19 cellular contexts compared by ENCODE assay signal in genomic region chr17:79985361-79985760, GRCh38.
"Had no signal": no experiment of that assay in that cellular context is flagged by ENCODE, and none has a peak within 500 bp of the region (broad histone marks: within the 10 kb centered on the region; RNA-seq: fewer than 3 reads in every experiment).

No MANE protein-coding gene starts in this region.

- H3K36me3 ChIP-seq: cardiac muscle cell, colonic mucosa, suprapubic skin had no signal

- DNase-seq: activated CD4-positive, alpha-beta T cell treated with anti-CD3 and anti-CD28 coated beads, Interleukin-2, amount 50 U/mL, for 48 hours; activated CD8-positive, alpha-beta memory T cell treated with anti-CD3 and anti-CD28 coated beads, Interleukin-2, amount 10 ng/mL, durations not matched to agents 7 days and 5 days; activated effector memory CD4-positive, alpha-beta T cell treated with Interleukin-2 at 50 U/mL for 16 hours; activated naive CD4-positive, alpha-beta T cell treated with anti-CD3 and anti-CD28 coated beads, Interleukin-2, amount 50 U/mL, for 16 hours; activated T-cell treated with anti-CD3 and anti-CD28 coated beads, Interleukin-2, amount 50 U/mL, for 1 hour; colonic mucosa; effector CD4-positive, alpha-beta T cell; foreskin fibroblast; midbrain; naive B cell; retina; T-cell; T1000; trophoblast cell had no signal

- H3K27ac ChIP-seq: cardiac muscle cell, colonic mucosa, suprapubic skin, VCaP had no signal

- H3K27me3 ChIP-seq: cardiac muscle cell, colonic mucosa, suprapubic skin had no signal

- H3K4me3 Mint-ChIP-seq: activated CD8-positive, alpha-beta memory T cell treated with anti-CD3 and anti-CD28 coated beads, Interleukin-2, amount 10 ng/mL, durations not matched to agents 7 days and 5 days; naive B cell; stimulated activated naive CD8-positive, alpha-beta T cell treated with anti-CD3 and anti-CD28 coated beads, Interleukin-15, Interleukin-2, amounts not matched to agents 100 ng/mL and 50 ng/mL, for 24 hours; T-cell had no signal

- H3K9me3 Mint-ChIP-seq: naive B cell; stimulated activated naive CD8-positive, alpha-beta T cell treated with anti-CD3 and anti-CD28 coated beads, Interleukin-15, Interleukin-2, amounts not matched to agents 100 ng/mL and 50 ng/mL, for 24 hours; T-cell had no signal

- H3K9me3 ChIP-seq: colonic mucosa, suprapubic skin had no signal

- H3K4me3 ChIP-seq: cardiac muscle cell, colonic mucosa, smooth muscle cell, suprapubic skin had no signal

- H3K27ac Mint-ChIP-seq: activated CD8-positive, alpha-beta memory T cell treated with anti-CD3 and anti-CD28 coated beads, Interleukin-2, amount 10 ng/mL, durations not matched to agents 7 days and 5 days; naive B cell; stimulated activated naive CD8-positive, alpha-beta T cell treated with anti-CD3 and anti-CD28 coated beads, Interleukin-15, Interleukin-2, amounts not matched to agents 100 ng/mL and 50 ng/mL, for 24 hours; T-cell had no signal

- H3K27me3 Mint-ChIP-seq: naive B cell; stimulated activated naive CD8-positive, alpha-beta T cell treated with anti-CD3 and anti-CD28 coated beads, Interleukin-15, Interleukin-2, amounts not matched to agents 100 ng/mL and 50 ng/mL, for 24 hours; T-cell had no signal

- H3K4me1 Mint-ChIP-seq: activated CD8-positive, alpha-beta memory T cell treated with anti-CD3 and anti-CD28 coated beads, Interleukin-2, amount 10 ng/mL, durations not matched to agents 7 days and 5 days had no signal

- ATAC-seq: activated CD8-positive, alpha-beta memory T cell treated with anti-CD3 and anti-CD28 coated beads, Interleukin-2, amount 10 ng/mL, durations not matched to agents 7 days and 5 days; T-cell had no signal

- H3K36me3 Mint-ChIP-seq: activated CD8-positive, alpha-beta memory T cell treated with anti-CD3 and anti-CD28 coated beads, Interleukin-2, amount 10 ng/mL, durations not matched to agents 7 days and 5 days; naive B cell; T-cell had no signal
